In the genomic region with DNA sequence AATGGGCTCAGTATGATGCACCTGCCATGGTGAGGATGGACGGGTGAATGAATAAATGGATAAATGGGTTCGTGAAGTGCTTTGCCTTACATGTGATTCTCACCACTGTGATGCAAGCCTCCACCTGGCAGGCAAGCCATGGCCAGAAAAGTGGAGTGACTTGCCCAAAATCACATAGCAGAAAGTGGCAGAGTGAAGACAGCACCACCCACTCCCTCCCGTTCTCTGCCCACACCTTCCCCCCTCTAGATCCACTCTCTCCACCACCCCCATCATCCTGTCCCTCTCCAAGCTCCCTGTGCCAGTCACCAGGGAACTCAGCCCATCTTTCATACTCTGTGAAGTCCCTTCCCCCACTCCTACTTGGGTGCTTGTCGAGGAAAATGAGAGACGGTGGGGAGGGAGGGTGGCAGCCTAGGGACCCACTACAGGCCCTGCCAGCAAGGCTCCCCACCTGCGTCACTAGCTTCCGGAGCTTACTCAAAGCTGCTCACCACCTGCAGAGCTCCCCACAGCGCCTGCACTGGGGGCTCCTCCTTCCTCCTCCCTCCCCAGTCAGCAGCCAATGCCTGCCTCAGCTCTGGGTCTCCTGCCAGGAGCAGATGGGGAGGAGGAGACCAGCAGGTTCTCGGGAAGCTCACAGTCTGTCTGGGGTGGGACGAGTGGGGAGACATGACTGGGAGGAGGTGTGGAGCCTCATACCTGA, we compare ENCODE assay signal across 8 cellular contexts.
A peak's percentile ranks its signal among the peaks of the same experiment; 100 is the strongest.
DNase-seq lines count a peak whose midpoint lies in the region; ATAC-seq and TF ChIP-seq lines count a peak whose summit lies in the region.

No MANE protein-coding gene starts in this region.

- H3K27me3 ChIP-seq in upper lobe of right lung, result peaks cover 36% of the 10 kb centered on the region

- H3K27me3 Mint-ChIP-seq in activated naive CD4-positive, alpha-beta T cell treated with anti-CD3 and anti-CD28 coated beads for 36 hours (ENCODE audit: low read depth), result peaks cover 33% of the 10 kb centered on the region

- no peak overlapping the region for H3K4me3 Mint-ChIP-seq in activated naive CD4-positive, alpha-beta T cell treated with anti-CD3 and anti-CD28 coated beads for 36 hours

- H3K27ac Mint-ChIP-seq in activated naive CD4-positive, alpha-beta T cell treated with anti-CD3 and anti-CD28 coated beads for 36 hours, result no peak overlapping the region

- peaks cover 23% of the 10 kb centered on the region for H3K4me1 Mint-ChIP-seq in activated naive CD4-positive, alpha-beta T cell treated with anti-CD3 and anti-CD28 coated beads for 36 hours (ENCODE audit: low read depth)

- CTCF ChIA-PET in activated naive CD4-positive, alpha-beta T cell treated with anti-CD3 and anti-CD28 coated beads for 36 hours (lab: Charles Lee), result interaction anchor here (0.5 to 1.6 kb wide), 8 partner anchors 8 to 110 kb away, joined by 3 to 6 read pairs (median 4); no protein-coding TSS in a partner anchor

- no peaks in the 10 kb centered on the region for H3K9me3 ChIP-seq in upper lobe of right lung

- no peak overlapping the region for H3K4me3 ChIP-seq in upper lobe of right lung

- H3K9me3 Mint-ChIP-seq in activated naive CD4-positive, alpha-beta T cell treated with anti-CD3 and anti-CD28 coated beads for 36 hours, result no peaks in the 10 kb centered on the region

- no peak for TF ChIP-seq CTCF in omental fat pad (IDR thresholded peaks at IDR 0.05)
- TF ChIP-seq CTCF in upper lobe of right lung (IDR thresholded peaks at IDR 0.05), result no peak

- H3K27ac ChIP-seq in upper lobe of right lung, result no peak overlapping the region

- H3K36me3 Mint-ChIP-seq in activated naive CD4-positive, alpha-beta T cell treated with anti-CD3 and anti-CD28 coated beads for 36 hours (ENCODE audit: low read depth), result no peaks in the 10 kb centered on the region

- H3K36me3 ChIP-seq in upper lobe of right lung, result no peaks in the 10 kb centered on the region

- peaks cover 10% of the 10 kb centered on the region for H3K4me1 ChIP-seq in upper lobe of right lung

- DNase-seq in NAMALWA (ENCODE audit: low spot score) (peak; percentile 86), T-helper 2 cell (peak in 3 of 5 experiments; percentile 30 to 92 (median 59)), omental fat pad (ENCODE audit: low spot score) (no peak), upper lobe of right lung (no peak)
- peak; percentile 82 for DNase-seq in activated naive CD4-positive, alpha-beta T cell treated with anti-CD3 and anti-CD28 coated beads for 36 hours
- peak; percentile 24 for DNase-seq in stimulated activated CD4-positive, alpha-beta T cell treated with anti-CD3 and anti-CD28 coated beads, Interleukin-4, amount 100 ng/mL, for 24 hours

- ATAC-seq in HG02588 (IDR thresholded peaks at IDR 0.05; ENCODE audit: unreplicated experiment), result no peak
- no peak for ATAC-seq in omental fat pad (ENCODE audit: low FRiP score)
- ATAC-seq in upper lobe of right lung, result no peak
- no peak for ATAC-seq in GM21423 (IDR thresholded peaks at IDR 0.05; ENCODE audit: unreplicated experiment)

- intact Hi-C loops in activated naive CD4-positive, alpha-beta T cell treated with anti-CD3 and anti-CD28 coated beads for 36 hours (cut with micrococcal nuclease), result no loop called here
- intact Hi-C loops in upper lobe of right lung (cut with DNase I), result loop anchor here (5.0 kb wide), 1 partner anchor 60 kb away; no protein-coding TSS in a partner anchor

Comparison
In these comparisons a context has a peak if more than half of its experiments do, and no peak if none do; other contexts are left out.
1. DNase-seq: peak in NAMALWA (single experiment), T-helper 2 cell (3 of 5), activated naive CD4-positive, alpha-beta T cell treated with anti-CD3 and anti-CD28 coated beads for 36 hours (single experiment) and stimulated activated CD4-positive, alpha-beta T cell treated with anti-CD3 and anti-CD28 coated beads, Interleukin-4, amount 100 ng/mL, for 24 hours (single experiment); none in omental fat pad (single experiment) and upper lobe of right lung (single experiment).